Comparison of ENCODE assay signal across 2 cellular contexts in genomic region chr14:35688427-35688826, GRCh38.
TF ChIP-seq lines count a peak whose summit lies in the region.

No MANE protein-coding gene starts in this region.

TF ChIP-seq in IMR-90, 13 proteins besides CTCF, POLR2A, EP300 and RAD21:
- no peak for TF ChIP-seq RCOR1 (IDR thresholded peaks at IDR 0.05; ENCODE audit: insufficient replicate concordance, low read length)
TF ChIP-seq in IMR-90: peak in this region for 0.

TF ChIP-seq in GM12878, 131 proteins besides CTCF, POLR2A, EP300 and RAD21:
- TF ChIP-seq, protein P1, sequence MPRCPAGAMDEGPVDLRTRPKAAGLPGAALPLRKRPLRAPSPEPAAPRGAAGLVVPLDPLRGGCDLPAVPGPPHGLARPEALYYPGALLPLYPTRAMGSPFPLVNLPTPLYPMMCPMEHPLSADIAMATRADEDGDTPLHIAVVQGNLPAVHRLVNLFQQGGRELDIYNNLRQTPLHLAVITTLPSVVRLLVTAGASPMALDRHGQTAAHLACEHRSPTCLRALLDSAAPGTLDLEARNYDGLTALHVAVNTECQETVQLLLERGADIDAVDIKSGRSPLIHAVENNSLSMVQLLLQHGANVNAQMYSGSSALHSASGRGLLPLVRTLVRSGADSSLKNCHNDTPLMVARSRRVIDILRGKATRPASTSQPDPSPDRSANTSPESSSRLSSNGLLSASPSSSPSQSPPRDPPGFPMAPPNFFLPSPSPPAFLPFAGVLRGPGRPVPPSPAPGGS (IDR thresholded peaks at IDR 0.05; ENCODE audit: borderline replicate concordance, insufficient read depth, low read depth, low read length, poor library complexity, severe bottlenecking) = no peak
- TF ChIP-seq NFIC (IDR thresholded peaks at IDR 0.05; ENCODE audit: low read depth, low read length) = no peak
- TF ChIP-seq YY1 (IDR thresholded peaks at IDR 0.05; ENCODE audit: low read depth, low read length) = no peak
- TF ChIP-seq POLR2AphosphoS5 (IDR thresholded peaks at IDR 0.05; ENCODE audit: low read length) = no peak
- no peak for TF ChIP-seq SMAD5 (IDR thresholded peaks at IDR 0.05; ENCODE audit: low read depth)
- no peak for TF ChIP-seq TARDBP (IDR thresholded peaks at IDR 0.05; ENCODE audit: borderline replicate concordance)
- TF ChIP-seq TBL1XR1 (IDR thresholded peaks at IDR 0.05; ENCODE audit: low read depth, low read length) = no peak
- TF ChIP-seq SMARCA5 (IDR thresholded peaks at IDR 0.05) = no peak
- no peak for TF ChIP-seq CHD2 (IDR thresholded peaks at IDR 0.05; ENCODE audit: borderline replicate concordance, low read depth, low read length)
